8 cellular contexts compared by ENCODE assay signal in genomic region chr17:81034779-81035388, GRCh38. TPM values are rescaled to one million over a fixed set of nuclear protein-coding genes. Genes with fewer than 3 reads are reported as not detected.
DNase-seq lines count a peak whose midpoint lies in the region; ATAC-seq and TF ChIP-seq lines count a peak whose summit lies in the region.

Gene BAIAP2 (plus strand): TSS chr17:81035151. CDS start chr17:81035255, 104 bp downstream.

- H3K4me3 ChIP-seq in ascending aorta (peak within 1 kb of the TSS; percentile 62 to 68), right atrium auricular region (peak within 1 kb of the TSS; percentile 58 to 68), psoas muscle (peak within 1 kb of the TSS; percentile 70), upper lobe of right lung (peak within 1 kb of the TSS; percentile 64)

- H3K9me3 ChIP-seq in ascending aorta (no peaks in the 10 kb centered on the region), right atrium auricular region (no peaks in the 10 kb centered on the region), psoas muscle (no peaks in the 10 kb centered on the region), upper lobe of right lung (no peaks in the 10 kb centered on the region)

- WGBS in psoas muscle, 3 donors, result 0 to 1% (median 1%) methylated on average over 33 to 73 of the region's 76 CpGs

- H3K27ac Mint-ChIP-seq in T-helper 2 cell treated with Interferon-gamma antibody and Interleukin-4, amounts not matched to agents 5 μg/mL and 100 μg/mL, for 36 hours, result peak within 1 kb of the TSS; percentile 71

- ATAC-seq in HG02623 (IDR thresholded peaks at IDR 0.05; ENCODE audit: unreplicated experiment), result peak; percentile 49
- ATAC-seq in psoas muscle, result peak; percentile 85 to 89 (median 86)
- peak; percentile 78 for ATAC-seq in upper lobe of right lung

- peaks cover 12% of the 10 kb centered on the region for H3K4me1 Mint-ChIP-seq in T-helper 2 cell treated with Interferon-gamma antibody and Interleukin-4, amounts not matched to agents 5 μg/mL and 100 μg/mL, for 36 hours (ENCODE audit: low read depth)

- H3K27me3 Mint-ChIP-seq in T-helper 2 cell treated with Interferon-gamma antibody and Interleukin-4, amounts not matched to agents 5 μg/mL and 100 μg/mL, for 36 hours (ENCODE audit: low read depth), result peaks cover 45% of the 10 kb centered on the region

- no peaks in the 10 kb centered on the region for H3K36me3 ChIP-seq in ascending aorta
- H3K36me3 ChIP-seq in right atrium auricular region, result no peaks in the 10 kb centered on the region
- no peaks in the 10 kb centered on the region for H3K36me3 ChIP-seq in psoas muscle (ENCODE audit: insufficient read depth in 1 of 2, low read depth in 1 of 2)
- H3K36me3 ChIP-seq in upper lobe of right lung, result no peaks in the 10 kb centered on the region

- POLR2A ChIA-PET in GM10248 (lab: Yijun Ruan, JAX), result interaction anchor here (1.0 kb wide), 1 partner anchor 8 kb away, joined by 3 read pairs; no protein-coding TSS in a partner anchor

- no peaks in the 10 kb centered on the region for H3K9me3 Mint-ChIP-seq in T-helper 2 cell treated with Interferon-gamma antibody and Interleukin-4, amounts not matched to agents 5 μg/mL and 100 μg/mL, for 36 hours

- peak; percentile 10 for TF ChIP-seq CTCF in GM10248 (IDR thresholded peaks at IDR 0.05; ENCODE audit: control extremely low read depth, extremely low read depth, low read depth, missing control alignments)
- TF ChIP-seq CTCF in ascending aorta (IDR thresholded peaks at IDR 0.05), result no peak
- TF ChIP-seq CTCF in right atrium auricular region (IDR thresholded peaks at IDR 0.05), result no peak
- no peak for TF ChIP-seq CTCF in psoas muscle (IDR thresholded peaks at IDR 0.05)
- TF ChIP-seq CTCF in upper lobe of right lung (IDR thresholded peaks at IDR 0.05), result no peak

- CTCF ChIA-PET in GM10248 (lab: Yijun Ruan, JAX), result no interaction called here

- no peaks in the 10 kb centered on the region for H3K36me3 Mint-ChIP-seq in T-helper 2 cell treated with Interferon-gamma antibody and Interleukin-4, amounts not matched to agents 5 μg/mL and 100 μg/mL, for 36 hours (ENCODE audit: low read depth)

- DNase-seq in GM10248 (ENCODE audit: extremely low spot score) (peak; percentile 100), NCI-H146 (lab: John Stamatoyannopoulos, UW) (peak; percentile 96), ascending aorta (ENCODE audit: low spot score in 2 of 2) (peak; percentile 63 to 95), right atrium auricular region (ENCODE audit: low spot score) (peak; percentile 94), psoas muscle (peak; percentile 97 to 99), upper lobe of right lung (peak; percentile 99)
- DNase-seq in T-helper 2 cell treated with Interferon-gamma antibody and Interleukin-4, amounts not matched to agents 5 μg/mL and 100 μg/mL, for 36 hours (ENCODE audit: low spot score), result peak; percentile 86

- H3K4me3 Mint-ChIP-seq in T-helper 2 cell treated with Interferon-gamma antibody and Interleukin-4, amounts not matched to agents 5 μg/mL and 100 μg/mL, for 36 hours, result peak within 1 kb of the TSS; percentile 87

- intact Hi-C loops in ascending aorta (cut with DNase I) (loop anchor here (1.0 kb wide), 1 partner anchor 580 kb away; no protein-coding TSS in a partner anchor), psoas muscle (cut with DNase I) (loop anchor here (5.0 kb wide), 1 partner anchor 47 kb away; no protein-coding TSS in a partner anchor), upper lobe of right lung (cut with DNase I) (no loop called here)

- H3K27me3 ChIP-seq in ascending aorta (no peaks in the 10 kb centered on the region), right atrium auricular region (no peaks in the 10 kb centered on the region), psoas muscle (ENCODE audit: insufficient read depth in 3 of 3, low read length in 2 of 3) (peaks cover 0 to 8% (median 0%) of the 10 kb centered on the region in 3 donors), upper lobe of right lung (no peaks in the 10 kb centered on the region)

- no peak within 1 kb of the TSS for H3K27ac ChIP-seq in ascending aorta
- H3K27ac ChIP-seq in right atrium auricular region, result peak within 1 kb of the TSS; percentile 45 to 79
- peak within 1 kb of the TSS; percentile 32 for H3K27ac ChIP-seq in psoas muscle
- peak within 1 kb of the TSS; percentile 58 for H3K27ac ChIP-seq in upper lobe of right lung

- peaks cover 14 to 42% of the 10 kb centered on the region in 2 donors for H3K4me1 ChIP-seq in ascending aorta
- H3K4me1 ChIP-seq in right atrium auricular region, result peaks cover 0 to 77% of the 10 kb centered on the region in 2 donors
- peaks cover 25% of the 10 kb centered on the region for H3K4me1 ChIP-seq in psoas muscle
- H3K4me1 ChIP-seq in upper lobe of right lung, result peaks cover 59% of the 10 kb centered on the region

RNA-seq across cellular contexts. Expression of gene BAIAP2, which starts in this region (rescaled TPM):
- total RNA-seq in ascending aorta (14.4 TPM), right atrium auricular region (10 to 100 TPM; 27.9 to 36.5 TPM), psoas muscle (10 to 100 TPM in 2 of 4 donors, 1 to 10 TPM in 2; 4.7 to 28.9 (median 10.0) TPM), upper lobe of right lung (139 TPM)
- polyA plus RNA-seq in psoas muscle, result 10 to 100 TPM in 1 of 3 donors, 1 to 10 TPM in 2; 3.9 to 13.5 (median 6.5) TPM

Comparison
In these comparisons a context has a peak if more than half of its experiments do, and no peak if none do; other contexts are left out.
1. H3K27ac ChIP-seq: peak in right atrium auricular region (2 of 2), psoas muscle (single experiment) and upper lobe of right lung (single experiment); none in ascending aorta (0 of 2).
2. Peak in every context shown above with its lines, with median percentiles within 50 percentile points of each other: DNase-seq, ATAC-seq and H3K4me3 ChIP-seq.